28 cellular contexts compared by ENCODE assay signal in genomic region chr18:38576915-38577314, GRCh38.
"Had no signal": no experiment of that assay in that cellular context is flagged by ENCODE, and none has a peak within 500 bp of the region (broad histone marks: within the 10 kb centered on the region; RNA-seq: fewer than 3 reads in every experiment).

No MANE protein-coding gene starts in this region.

- H3K27ac ChIP-seq: esophagus squamous epithelium, gastroesophageal sphincter, tibial nerve had no signal

- FAIRE-seq: islet of Langerhans, small intestine, urothelium cell line had no signal

- H3K9me3 Mint-ChIP-seq: brain, mesothelial cell of epicardium had no signal

- H3K4me1 Mint-ChIP-seq: nephron progenitor cell had no signal

- H3K9me3 ChIP-seq: esophagus squamous epithelium, gastroesophageal sphincter, tibial nerve had no signal

- DNase-seq: activated CD4-positive, alpha-beta T cell treated with anti-CD3 and anti-CD28 coated beads for 1 hour; activated CD4-positive, alpha-beta T cell treated with anti-CD3 and anti-CD28 coated beads, Interleukin-2, amount 50 U/mL, for 4 hours; activated CD8-positive, alpha-beta memory T cell treated with anti-CD3 and anti-CD28 coated beads for 24 hours; activated CD8-positive, alpha-beta memory T cell treated with anti-CD3 and anti-CD28 coated beads, Interleukin-2, amount 50 U/mL, for 4 hours; activated naive CD4-positive, alpha-beta T cell; activated T-cell treated with anti-CD3 and anti-CD28 coated beads, Interleukin-2, amount 50 U/mL, for 24 hours; aorta; dermis blood vessel endothelial cell; esophagus squamous epithelium; head of caudate nucleus; hypothalamus; left ventricle myocardium superior; mammary epithelial cell; nephron progenitor cell; occipital lobe; small intestine; stimulated activated CD4-positive, alpha-beta T cell treated with anti-CD3 and anti-CD28 coated beads, Interleukin-2, amount 100 ng/mL, for 24 hours; stimulated activated naive CD8-positive, alpha-beta T cell treated with anti-CD3 and anti-CD28 coated beads, Interleukin-15, amount 100 ng/mL, for 72 hours; T-helper 9 cell had no signal

- H3K27ac Mint-ChIP-seq: activated T-cell treated with anti-CD3 and anti-CD28 coated beads, Interleukin-2, amount 50 U/mL, for 24 hours; activated T-helper 17 cell treated with anti-CD3 and anti-CD28 coated beads, Interleukin-2, amount 50 U/mL, for 72 hours; brain; mesothelial cell of epicardium; nephron progenitor cell; stimulated activated effector memory CD8-positive, alpha-beta T cell treated with anti-CD3 and anti-CD28 coated beads, Interleukin-12 subunit alpha, Interleukin-12 subunit beta, amount 100 ng/mL, for 72 hours had no signal

- H3K4me3 ChIP-seq: esophagus squamous epithelium, gastroesophageal sphincter, tibial nerve had no signal

- H3K27me3 ChIP-seq: esophagus squamous epithelium, gastroesophageal sphincter, tibial nerve had no signal

- H3K27me3 Mint-ChIP-seq: activated T-cell treated with anti-CD3 and anti-CD28 coated beads, Interleukin-2, amount 50 U/mL, for 24 hours; activated T-helper 17 cell treated with anti-CD3 and anti-CD28 coated beads, Interleukin-2, amount 50 U/mL, for 72 hours; stimulated activated naive CD8-positive, alpha-beta T cell treated with anti-CD3 and anti-CD28 coated beads, Interleukin-15, amount 100 ng/mL, for 72 hours had no signal

- H3K36me3 ChIP-seq: esophagus squamous epithelium, gastroesophageal sphincter, tibial nerve had no signal

- ATAC-seq: gastroesophageal sphincter; left ventricle myocardium superior; sciatic nerve; stimulated activated effector memory CD8-positive, alpha-beta T cell treated with anti-CD3 and anti-CD28 coated beads, Interleukin-12 subunit alpha, Interleukin-12 subunit beta, amount 100 ng/mL, for 72 hours; stimulated activated naive CD8-positive, alpha-beta T cell treated with anti-CD3 and anti-CD28 coated beads, Interleukin-15, amount 100 ng/mL, for 72 hours had no signal

- H3K36me3 Mint-ChIP-seq: brain; mesothelial cell of epicardium; stimulated activated effector memory CD8-positive, alpha-beta T cell treated with anti-CD3 and anti-CD28 coated beads, Interleukin-12 subunit alpha, Interleukin-12 subunit beta, amount 100 ng/mL, for 72 hours had no signal

- H3K4me1 ChIP-seq: esophagus squamous epithelium, gastroesophageal sphincter, tibial nerve had no signal

- H3K4me3 Mint-ChIP-seq: activated T-cell treated with anti-CD3 and anti-CD28 coated beads, Interleukin-2, amount 50 U/mL, for 24 hours; brain; mesothelial cell of epicardium; nephron progenitor cell; stimulated activated effector memory CD8-positive, alpha-beta T cell treated with anti-CD3 and anti-CD28 coated beads, Interleukin-12 subunit alpha, Interleukin-12 subunit beta, amount 100 ng/mL, for 72 hours had no signal
